In the genomic region with DNA sequence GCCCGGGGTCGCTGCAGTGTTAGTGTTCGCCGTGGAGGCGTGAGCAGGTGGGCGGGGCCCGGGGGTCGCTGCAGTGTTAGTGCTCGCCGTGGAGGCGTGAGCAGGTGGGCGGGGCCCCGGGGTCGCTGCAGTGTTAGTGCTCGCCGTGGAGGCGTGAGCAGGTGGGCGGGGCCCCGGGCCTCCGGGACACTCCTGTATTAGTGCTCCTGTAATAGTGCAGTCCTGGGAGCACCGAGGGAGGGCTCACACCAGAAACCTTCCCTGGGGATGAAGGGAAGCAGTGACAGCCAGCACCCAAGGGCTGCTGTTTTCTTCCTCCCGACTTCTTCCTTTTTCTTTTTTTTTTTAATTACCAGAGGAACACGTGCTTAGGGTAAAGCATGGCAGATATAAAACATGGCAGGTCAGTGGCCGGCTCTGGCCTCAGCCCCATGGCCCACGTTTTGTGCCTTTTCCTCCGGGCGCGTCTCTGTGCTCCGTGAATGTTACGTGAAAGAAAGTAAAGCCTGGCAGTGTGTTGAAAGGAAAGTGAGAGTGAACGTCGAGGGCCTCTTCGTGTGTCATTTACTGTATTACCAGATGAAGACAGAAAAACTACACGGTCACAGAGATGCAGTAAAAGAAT, we compare ENCODE assay signal across 20 cellular contexts. TPM values are rescaled to one million over a fixed set of nuclear protein-coding genes. Genes with fewer than 3 reads are reported as not detected.
DNase-seq lines count a peak whose midpoint lies in the region; ATAC-seq and TF ChIP-seq lines count a peak whose summit lies in the region.
"Had no signal": no experiment of that assay in that cellular context is flagged by ENCODE, and none has a peak within 500 bp of the region (broad histone marks: within the 10 kb centered on the region; RNA-seq: fewer than 3 reads in every experiment).

No MANE protein-coding gene starts in this region.

- H3K27me3 Mint-ChIP-seq in endothelial cell (ENCODE audit: unreplicated experiment) (peaks cover 13% of the 10 kb centered on the region), neural progenitor cell (ENCODE audit: insufficient read depth, low read depth) (peaks cover 2% of the 10 kb centered on the region)
- H3K27me3 Mint-ChIP-seq: B cell; CD4-positive, alpha-beta T cell had no signal

- H3K4me1 Mint-ChIP-seq in endothelial cell (ENCODE audit: unreplicated experiment): peaks cover 9% of the 10 kb centered on the region
- H3K4me1 Mint-ChIP-seq in neural progenitor cell: peaks cover 6% of the 10 kb centered on the region
- H3K4me1 Mint-ChIP-seq: B cell had no signal

- TF ChIP-seq CTCF in HEK293 (tag by site-specific recombination; IDR thresholded peaks at IDR 0.05) (no peak), endothelial cell (IDR thresholded peaks at IDR 0.05; ENCODE audit: unreplicated experiment) (no peak), neural progenitor cell (IDR thresholded peaks at IDR 0.05) (no peak)

- H3K36me3 ChIP-seq in HEK293 (ENCODE audit: control insufficient read depth in 2 of 2, insufficient read depth in 1 of 2, low read length in 2 of 2): peaks cover 8 to 50% of the 10 kb centered on the region in 2 experiments; a peak in 2 of 3 replicates
- H3K36me3 ChIP-seq in neural progenitor cell: no peaks in the 10 kb centered on the region

- peaks cover 21% of the 10 kb centered on the region for H4K20me1 ChIP-seq in neural progenitor cell (ENCODE audit: low read depth)

- H3K4me3 ChIP-seq in HEK293 (ENCODE audit: low read depth, low read length) (no peak overlapping the region), neural progenitor cell (no peak overlapping the region)
- H3K4me3 ChIP-seq: GM12878, GM23248 had no signal

- H3K27ac Mint-ChIP-seq in endothelial cell (ENCODE audit: unreplicated experiment) (peak overlapping the region; percentile 28), neural progenitor cell (no peak overlapping the region)
- H3K27ac Mint-ChIP-seq: B cell; CD4-positive, alpha-beta T cell had no signal

- ATAC-seq in Right ventricle myocardium superior (ENCODE audit: poor library complexity) (no peak), left cardiac atrium (no peak), HG02884 (IDR thresholded peaks at IDR 0.05; ENCODE audit: unreplicated experiment) (no peak), HG03354 (IDR thresholded peaks at IDR 0.05; ENCODE audit: poor library complexity, severe bottlenecking, unreplicated experiment) (no peak)
- ATAC-seq: GM12878, HepG2 had no signal

- intact Hi-C loops in Right ventricle myocardium superior (cut with DNase I): no loop called here
- intact Hi-C loops in left cardiac atrium (cut with DNase I): no loop called here

- no peak overlapping the region for H3K4me2 ChIP-seq in neural progenitor cell

- H3K27me3 ChIP-seq in neural progenitor cell: no peaks in the 10 kb centered on the region

- H3K4me1 ChIP-seq in HEK293 (ENCODE audit: control insufficient read depth, insufficient read depth, low read length) (no peaks in the 10 kb centered on the region), neural progenitor cell (no peaks in the 10 kb centered on the region)

- POLR2A ChIA-PET in HEK293 (lab: Yijun Ruan, JAX): no interaction called here

- H3K9me3 ChIP-seq in HEK293 (ENCODE audit: control insufficient read depth, insufficient read depth, low read depth, low read length): no peaks in the 10 kb centered on the region
- no peaks in the 10 kb centered on the region for H3K9me3 ChIP-seq in neural progenitor cell (ENCODE audit: low read depth)

- CTCF ChIA-PET in HEK293 (lab: Yijun Ruan, JAX): no interaction called here

- peak; percentile 18 for DNase-seq in Right ventricle myocardium superior
- DNase-seq in left cardiac atrium: no peak
- DNase-seq in endothelial cell (ENCODE audit: low spot score): no peak
- DNase-seq in neural progenitor cell (ENCODE audit: low spot score): no peak
- no peak for DNase-seq in SHP77 (lab: John Stamatoyannopoulos, UW)
- DNase-seq: ACHN; C1 segment of cervical spinal cord; Calu3; CD4-positive, alpha-beta T cell; DMS 273 treated with DMSO at 0.1 percent for 48 hours; DMS79; GM23248; H7 had no signal

- H3K36me3 Mint-ChIP-seq in endothelial cell (ENCODE audit: low read depth, unreplicated experiment) (peaks cover 37% of the 10 kb centered on the region), neural progenitor cell (peaks cover 36% of the 10 kb centered on the region)

- no peaks in the 10 kb centered on the region for H3K9me3 Mint-ChIP-seq in endothelial cell (ENCODE audit: unreplicated experiment)
- peaks cover 5% of the 10 kb centered on the region for H3K9me3 Mint-ChIP-seq in neural progenitor cell
- H3K9me3 Mint-ChIP-seq: CD4-positive, alpha-beta T cell had no signal

- H3F3A ChIP-seq in neural progenitor cell (ENCODE audit: low read depth): peaks cover 16% of the 10 kb centered on the region

- peaks cover 21% of the 10 kb centered on the region for H3K79me2 ChIP-seq in neural progenitor cell (ENCODE audit: low read depth)

- H3K27ac ChIP-seq in HEK293 (ENCODE audit: extremely low read depth, low read depth, low read length) (no peak overlapping the region), neural progenitor cell (no peak overlapping the region)
- H3K27ac ChIP-seq: GM23248 had no signal

- no peak overlapping the region for H3K9ac ChIP-seq in neural progenitor cell
- H3K9ac ChIP-seq: GM23248 had no signal

- peak overlapping the region; percentile 75 for H3K4me3 Mint-ChIP-seq in endothelial cell (ENCODE audit: unreplicated experiment)
- H3K4me3 Mint-ChIP-seq in neural progenitor cell: peak overlapping the region; percentile 28
- H3K4me3 Mint-ChIP-seq: B cell; CD4-positive, alpha-beta T cell had no signal

- no peak overlapping the region for H2AFZ ChIP-seq in neural progenitor cell (replicated peaks)
- H2AFZ ChIP-seq: GM23248 had no signal

TF ChIP-seq in HEK293, 187 proteins besides CTCF, POLR2A, EP300 and RAD21:
- TF ChIP-seq OVOL3 (tag by site-specific recombination; IDR thresholded peaks at IDR 0.05) (no peak), ZNF155 (tag by site-specific recombination; IDR thresholded peaks at IDR 0.05) (no peak), ZNF24 (tag by site-specific recombination; IDR thresholded peaks at IDR 0.05) (no peak), ZSCAN4 (tag by site-specific recombination; IDR thresholded peaks at IDR 0.05) (no peak), GLI4 (tag by site-specific recombination; IDR thresholded peaks at IDR 0.05) (no peak), KLF8 (tag by site-specific recombination; IDR thresholded peaks at IDR 0.05) (peak; percentile 31; the same call in 1 of the 2 replicates), ZNF292 (tag by site-specific recombination; IDR thresholded peaks at IDR 0.05; ENCODE audit: borderline replicate concordance, low read depth) (no peak)

RNA-seq across cellular contexts. Expression of gene PCGF3, which starts 42.0 kb away (rescaled TPM):
- 20.8 TPM for total RNA-seq in Right ventricle myocardium superior
- 10 to 100 TPM; 21.4 to 26.6 TPM for total RNA-seq in left cardiac atrium
- 84.5 TPM for total RNA-seq in endothelial cell (ENCODE audit: unreplicated experiment)
- total RNA-seq in neural progenitor cell (ENCODE audit: low replicate concordance): 44.7 and 59.1 TPM in 2 replicates

RNA-seq across cellular contexts. Expression of gene SLC49A3, which starts 58.7 kb away (rescaled TPM):
- 14.6 TPM for total RNA-seq in Right ventricle myocardium superior
- total RNA-seq in left cardiac atrium: 10 to 100 TPM; 14.0 to 17.2 TPM
- total RNA-seq in endothelial cell (ENCODE audit: unreplicated experiment): 19.9 TPM
- 1.9 and 3.4 TPM in 2 replicates for total RNA-seq in neural progenitor cell (ENCODE audit: low replicate concordance)
- total RNA-seq: G401 had no signal
